In the genomic region with DNA sequence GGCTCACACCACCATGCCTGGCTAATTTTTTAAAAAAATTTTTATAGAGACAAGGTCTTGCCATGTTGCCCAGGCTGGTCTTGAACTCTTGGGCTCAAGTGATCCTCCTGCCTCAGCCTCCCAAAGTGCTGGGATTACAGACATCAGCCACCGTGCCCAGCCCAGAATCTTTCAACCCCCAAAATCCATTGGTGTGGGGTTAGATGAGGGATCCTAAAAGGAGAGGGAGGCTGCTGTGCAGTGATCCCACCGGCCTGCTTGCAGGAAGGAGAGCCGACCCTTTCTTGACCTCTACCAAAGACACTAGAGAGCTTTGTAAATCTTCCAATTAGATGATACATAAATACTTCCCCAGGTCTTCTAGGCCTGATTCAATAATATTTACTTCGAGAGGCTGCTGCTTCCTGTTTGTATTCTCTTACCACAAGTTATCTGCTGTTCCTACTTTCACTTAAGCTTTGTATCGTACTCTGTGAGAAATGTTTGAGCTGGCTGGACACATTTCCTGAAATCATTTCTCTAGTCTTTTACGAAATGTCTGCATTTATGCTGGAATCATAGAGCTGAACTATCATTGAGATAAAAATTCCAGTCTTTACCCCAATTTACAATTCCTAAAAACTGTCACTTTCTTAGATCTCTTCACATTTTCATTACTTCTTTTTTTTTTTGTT, we compare ENCODE assay signal across 1 cellular context.
TF ChIP-seq lines count a peak whose summit lies in the region.

No MANE protein-coding gene starts in this region.

TF ChIP-seq in GM12878, 131 proteins besides CTCF, POLR2A, EP300 and RAD21 (continued from another document):
- TF ChIP-seq, protein P1, sequence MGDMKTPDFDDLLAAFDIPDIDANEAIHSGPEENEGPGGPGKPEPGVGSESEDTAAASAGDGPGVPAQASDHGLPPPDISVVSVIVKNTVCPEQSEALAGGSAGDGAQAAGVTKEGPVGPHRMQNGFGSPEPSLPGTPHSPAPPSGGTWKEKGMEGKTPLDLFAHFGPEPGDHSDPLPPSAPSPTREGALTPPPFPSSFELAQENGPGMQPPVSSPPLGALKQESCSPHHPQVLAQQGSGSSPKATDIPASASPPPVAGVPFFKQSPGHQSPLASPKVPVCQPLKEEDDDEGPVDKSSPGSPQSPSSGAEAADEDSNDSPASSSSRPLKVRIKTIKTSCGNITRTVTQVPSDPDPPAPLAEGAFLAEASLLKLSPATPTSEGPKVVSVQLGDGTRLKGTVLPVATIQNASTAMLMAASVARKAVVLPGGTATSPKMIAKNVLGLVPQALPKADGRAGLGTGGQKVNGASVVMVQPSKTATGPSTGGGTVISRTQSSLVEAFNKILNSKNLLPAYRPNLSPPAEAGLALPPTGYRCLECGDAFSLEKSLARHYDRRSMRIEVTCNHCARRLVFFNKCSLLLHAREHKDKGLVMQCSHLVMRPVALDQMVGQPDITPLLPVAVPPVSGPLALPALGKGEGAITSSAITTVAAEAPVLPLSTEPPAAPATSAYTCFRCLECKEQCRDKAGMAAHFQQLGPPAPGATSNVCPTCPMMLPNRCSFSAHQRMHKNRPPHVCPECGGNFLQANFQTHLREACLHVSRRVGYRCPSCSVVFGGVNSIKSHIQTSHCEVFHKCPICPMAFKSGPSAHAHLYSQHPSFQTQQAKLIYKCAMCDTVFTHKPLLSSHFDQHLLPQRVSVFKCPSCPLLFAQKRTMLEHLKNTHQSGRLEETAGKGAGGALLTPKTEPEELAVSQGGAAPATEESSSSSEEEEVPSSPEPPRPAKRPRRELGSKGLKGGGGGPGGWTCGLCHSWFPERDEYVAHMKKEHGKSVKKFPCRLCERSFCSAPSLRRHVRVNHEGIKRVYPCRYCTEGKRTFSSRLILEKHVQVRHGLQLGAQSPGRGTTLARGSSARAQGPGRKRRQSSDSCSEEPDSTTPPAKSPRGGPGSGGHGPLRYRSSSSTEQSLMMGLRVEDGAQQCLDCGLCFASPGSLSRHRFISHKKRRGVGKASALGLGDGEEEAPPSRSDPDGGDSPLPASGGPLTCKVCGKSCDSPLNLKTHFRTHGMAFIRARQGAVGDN (IDR thresholded peaks at IDR 0.05) = peak; percentile 77; the same call in 1 of the 2 replicates
- TF ChIP-seq NFIC (IDR thresholded peaks at IDR 0.05; ENCODE audit: low read depth, low read length) = 0 out of 2 replicates have a peak, but pooled peaks have one; percentile 32
- TF ChIP-seq MEF2A (IDR thresholded peaks at IDR 0.05; ENCODE audit: insufficient read depth, low read depth, low read length) = no peak
- TF ChIP-seq ATF7 (IDR thresholded peaks at IDR 0.05; ENCODE audit: low read depth) = peak; percentile 30; the same call in 1 of the 2 replicates
- peak; percentile 86 for TF ChIP-seq RUNX3 (IDR thresholded peaks at IDR 0.05; ENCODE audit: low read length)
- no peak for TF ChIP-seq RB1 (IDR thresholded peaks at IDR 0.05; ENCODE audit: borderline replicate concordance)
- peak; percentile 48 for TF ChIP-seq IKZF1 (conservative IDR thresholded peaks at IDR 0.05)
- 0 out of 2 replicates have a peak, but pooled peaks have one; percentile 19 for TF ChIP-seq IRF4 (IDR thresholded peaks at IDR 0.05; ENCODE audit: low read depth, low read length)
- no peak for TF ChIP-seq CHD4 (IDR thresholded peaks at IDR 0.05)
- TF ChIP-seq ZBTB40 (IDR thresholded peaks at IDR 0.05; ENCODE audit: borderline replicate concordance) = peak; percentile 26; the same call in 1 of the 2 replicates
- TF ChIP-seq SPI1 (IDR thresholded peaks at IDR 0.05; ENCODE audit: borderline replicate concordance, insufficient read depth, low read depth, low read length) = peak; percentile 43; the same call in 1 of the 2 replicates
- TF ChIP-seq POLR2AphosphoS2 (IDR thresholded peaks at IDR 0.05; ENCODE audit: low read depth, low read length) = no peak
- TF ChIP-seq, protein P2, sequence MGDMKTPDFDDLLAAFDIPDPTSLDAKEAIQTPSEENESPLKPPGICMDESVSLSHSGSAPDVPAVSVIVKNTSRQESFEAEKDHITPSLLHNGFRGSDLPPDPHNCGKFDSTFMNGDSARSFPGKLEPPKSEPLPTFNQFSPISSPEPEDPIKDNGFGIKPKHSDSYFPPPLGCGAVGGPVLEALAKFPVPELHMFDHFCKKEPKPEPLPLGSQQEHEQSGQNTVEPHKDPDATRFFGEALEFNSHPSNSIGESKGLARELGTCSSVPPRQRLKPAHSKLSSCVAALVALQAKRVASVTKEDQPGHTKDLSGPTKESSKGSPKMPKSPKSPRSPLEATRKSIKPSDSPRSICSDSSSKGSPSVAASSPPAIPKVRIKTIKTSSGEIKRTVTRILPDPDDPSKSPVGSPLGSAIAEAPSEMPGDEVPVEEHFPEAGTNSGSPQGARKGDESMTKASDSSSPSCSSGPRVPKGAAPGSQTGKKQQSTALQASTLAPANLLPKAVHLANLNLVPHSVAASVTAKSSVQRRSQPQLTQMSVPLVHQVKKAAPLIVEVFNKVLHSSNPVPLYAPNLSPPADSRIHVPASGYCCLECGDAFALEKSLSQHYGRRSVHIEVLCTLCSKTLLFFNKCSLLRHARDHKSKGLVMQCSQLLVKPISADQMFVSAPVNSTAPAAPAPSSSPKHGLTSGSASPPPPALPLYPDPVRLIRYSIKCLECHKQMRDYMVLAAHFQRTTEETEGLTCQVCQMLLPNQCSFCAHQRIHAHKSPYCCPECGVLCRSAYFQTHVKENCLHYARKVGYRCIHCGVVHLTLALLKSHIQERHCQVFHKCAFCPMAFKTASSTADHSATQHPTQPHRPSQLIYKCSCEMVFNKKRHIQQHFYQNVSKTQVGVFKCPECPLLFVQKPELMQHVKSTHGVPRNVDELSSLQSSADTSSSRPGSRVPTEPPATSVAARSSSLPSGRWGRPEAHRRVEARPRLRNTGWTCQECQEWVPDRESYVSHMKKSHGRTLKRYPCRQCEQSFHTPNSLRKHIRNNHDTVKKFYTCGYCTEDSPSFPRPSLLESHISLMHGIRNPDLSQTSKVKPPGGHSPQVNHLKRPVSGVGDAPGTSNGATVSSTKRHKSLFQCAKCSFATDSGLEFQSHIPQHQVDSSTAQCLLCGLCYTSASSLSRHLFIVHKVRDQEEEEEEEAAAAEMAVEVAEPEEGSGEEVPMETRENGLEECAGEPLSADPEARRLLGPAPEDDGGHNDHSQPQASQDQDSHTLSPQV (IDR thresholded peaks at IDR 0.05) = peak; percentile 57; the same call in 1 of the 2 replicates
- no peak for TF ChIP-seq USF1 (IDR thresholded peaks at IDR 0.05; ENCODE audit: borderline replicate concordance, extremely low read length, insufficient read depth, low read depth, low read length)
- TF ChIP-seq STAT1 (conservative IDR thresholded peaks at IDR 0.05) = no peak
- peak; percentile 22; the same call in 1 of the 2 replicates for TF ChIP-seq MTA2 (IDR thresholded peaks at IDR 0.05; ENCODE audit: low read depth)
- TF ChIP-seq, protein P3, sequence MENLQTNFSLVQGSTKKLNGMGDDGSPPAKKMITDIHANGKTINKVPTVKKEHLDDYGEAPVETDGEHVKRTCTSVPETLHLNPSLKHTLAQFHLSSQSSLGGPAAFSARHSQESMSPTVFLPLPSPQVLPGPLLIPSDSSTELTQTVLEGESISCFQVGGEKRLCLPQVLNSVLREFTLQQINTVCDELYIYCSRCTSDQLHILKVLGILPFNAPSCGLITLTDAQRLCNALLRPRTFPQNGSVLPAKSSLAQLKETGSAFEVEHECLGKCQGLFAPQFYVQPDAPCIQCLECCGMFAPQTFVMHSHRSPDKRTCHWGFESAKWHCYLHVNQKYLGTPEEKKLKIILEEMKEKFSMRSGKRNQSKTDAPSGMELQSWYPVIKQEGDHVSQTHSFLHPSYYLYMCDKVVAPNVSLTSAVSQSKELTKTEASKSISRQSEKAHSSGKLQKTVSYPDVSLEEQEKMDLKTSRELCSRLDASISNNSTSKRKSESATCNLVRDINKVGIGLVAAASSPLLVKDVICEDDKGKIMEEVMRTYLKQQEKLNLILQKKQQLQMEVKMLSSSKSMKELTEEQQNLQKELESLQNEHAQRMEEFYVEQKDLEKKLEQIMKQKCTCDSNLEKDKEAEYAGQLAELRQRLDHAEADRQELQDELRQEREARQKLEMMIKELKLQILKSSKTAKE (IDR thresholded peaks at IDR 0.05; ENCODE audit: low read depth, poor library complexity, severe bottlenecking) = peak; percentile 57
- peak; percentile 23; the same call in 1 of the 2 replicates for TF ChIP-seq CBX5 (IDR thresholded peaks at IDR 0.05; ENCODE audit: low read depth)
- peak; percentile 22 for TF ChIP-seq SP1 (IDR thresholded peaks at IDR 0.05; ENCODE audit: low read depth, low read length)
- peak; percentile 29; the same call in 1 of the 2 replicates for TF ChIP-seq RELB (IDR thresholded peaks at IDR 0.05; ENCODE audit: low read depth)
- TF ChIP-seq IKZF2 (IDR thresholded peaks at IDR 0.05) = peak; percentile 42 to 53; a peak in 3 of 4 replicates
- TF ChIP-seq CBFB (IDR thresholded peaks at IDR 0.05; ENCODE audit: low read depth) = 0 out of 2 replicates have a peak, but pooled peaks have one; percentile 30
- TF ChIP-seq ATF2 (IDR thresholded peaks at IDR 0.05; ENCODE audit: low read length) = no peak
